Comparison of ENCODE assay signal across 15 cellular contexts in genomic region chr3:189944285-189945145, GRCh38.
DNase-seq lines count a peak whose midpoint lies in the region; ATAC-seq and TF ChIP-seq lines count a peak whose summit lies in the region.
"Had no signal": no experiment of that assay in that cellular context is flagged by ENCODE, and none has a peak within 500 bp of the region (broad histone marks: within the 10 kb centered on the region; RNA-seq: fewer than 3 reads in every experiment).

No MANE protein-coding gene starts in this region.

- DNase-seq in MCF 10A (ENCODE audit: unreplicated experiment) (peak; percentile 45), breast epithelium (ENCODE audit: low spot score in 2 of 2) (no peak), PC-9 (peak; percentile 88 to 99), hepatocyte (ENCODE audit: low spot score) (peak; percentile 20), upper lobe of right lung (no peak), COLO668 (lab: John Stamatoyannopoulos, UW; ENCODE audit: unreplicated experiment) (no peak)
- DNase-seq in effector CD4-positive, alpha-beta T cell = no peak
- DNase-seq in stimulated activated naive CD4-positive, alpha-beta T cell treated with Interleukin-2 at 50 U/mL for 16 hours (lab: John Stamatoyannopoulos, UW) = no peak
- DNase-seq: aorta, cortex of kidney, NCI-H2227 treated with DMSO at 0.1 percent for 48 hours, testis had no signal

- TF ChIP-seq CTCF in MCF 10A (IDR thresholded peaks at IDR 0.05; ENCODE audit: unreplicated experiment) = no peak
- no peak for TF ChIP-seq CTCF in breast epithelium (IDR thresholded peaks at IDR 0.05)
- TF ChIP-seq CTCF in PC-9 (conservative IDR thresholded peaks at IDR 0.05) = no peak
- TF ChIP-seq CTCF in hepatocyte (IDR thresholded peaks at IDR 0.05; ENCODE audit: poor library complexity) = no peak
- TF ChIP-seq CTCF in upper lobe of right lung (IDR thresholded peaks at IDR 0.05) = no peak

- TF ChIP-seq POLR2A in breast epithelium (IDR thresholded peaks at IDR 0.05) = no peak

- WGBS in hepatocyte (ENCODE audit: low lambda C conversion rate, missing lambda C conversion rate) = 82% methylated on average over 14 of the region's 14 CpGs

- H3K4me1 Mint-ChIP-seq in MCF 10A (ENCODE audit: insufficient read depth, unreplicated experiment) = peaks cover 37% of the 10 kb centered on the region

- peak overlapping the region; percentile 50 for H3K4me2 ChIP-seq in PC-9
- H3K4me2 ChIP-seq in hepatocyte = no peak overlapping the region

- TSS peak; percentile 56 for BruUV-seq in MCF 10A (replicated peaks; lab: Mats Ljungman, UMichigan)
- TSS peak; percentile 67 for BruUV-seq in PC-9 (replicated peaks; lab: Mats Ljungman, UMichigan)

- no peak overlapping the region for H3K4me3 Mint-ChIP-seq in MCF 10A (ENCODE audit: unreplicated experiment)
- H3K4me3 Mint-ChIP-seq: memory B cell had no signal

- H3K27ac Mint-ChIP-seq in MCF 10A (ENCODE audit: low read depth, unreplicated experiment) = peak overlapping the region; percentile 78
- H3K27ac Mint-ChIP-seq: memory B cell had no signal

- H3K4me1 ChIP-seq in breast epithelium (peaks cover 0 to 4% of the 10 kb centered on the region in 2 donors), PC-9 (replicated peaks; ENCODE audit: insufficient read depth) (peaks cover 63% of the 10 kb centered on the region), hepatocyte (ENCODE audit: insufficient read depth) (peaks cover 24% of the 10 kb centered on the region), upper lobe of right lung (no peaks in the 10 kb centered on the region)

- intact Hi-C loops in MCF 10A (cut with micrococcal nuclease) = loop anchor here (5.0 to 10.0 kb wide), 2 partner anchors 280 to 357 kb away; no protein-coding TSS in a partner anchor
- intact Hi-C loops in breast epithelium (cut with DNase I; ENCODE audit: low total_unique reads) = no loop called here
- intact Hi-C loops in PC-9 (cut with micrococcal nuclease; ENCODE audit: unreplicated experiment) = loop anchor here (1.0 to 10.0 kb wide), 9 partner anchors 102 to 990 kb away; no protein-coding TSS in a partner anchor
- intact Hi-C loops in upper lobe of right lung (cut with DNase I) = no loop called here

- H2AFZ ChIP-seq in PC-9 = peak overlapping the region; percentile 39
- H2AFZ ChIP-seq in hepatocyte = no peak overlapping the region

- H3F3A ChIP-seq in PC-9 (ENCODE audit: insufficient read depth, low read depth) = peaks cover 24% of the 10 kb centered on the region

- no peaks in the 10 kb centered on the region for H3K27me3 Mint-ChIP-seq in MCF 10A (ENCODE audit: insufficient read depth, unreplicated experiment)

- no peaks in the 10 kb centered on the region for H3K9me3 ChIP-seq in breast epithelium
- H3K9me3 ChIP-seq in PC-9 (ENCODE audit: insufficient read depth, low read depth) = peaks cover 62% of the 10 kb centered on the region
- no peaks in the 10 kb centered on the region for H3K9me3 ChIP-seq in hepatocyte (ENCODE audit: low read depth)
- H3K9me3 ChIP-seq in upper lobe of right lung = no peaks in the 10 kb centered on the region
- H3K9me3 ChIP-seq: neutrophil, testis had no signal

- H3K36me3 ChIP-seq in breast epithelium = no peaks in the 10 kb centered on the region
- H3K36me3 ChIP-seq in PC-9 (ENCODE audit: low read depth) = peaks cover 9% of the 10 kb centered on the region; the same call in 1 of the 2 replicates
- no peaks in the 10 kb centered on the region for H3K36me3 ChIP-seq in hepatocyte (replicated peaks; ENCODE audit: insufficient read depth, low read depth)
- H3K36me3 ChIP-seq in upper lobe of right lung = no peaks in the 10 kb centered on the region
- H3K36me3 ChIP-seq: neutrophil had no signal

- no peaks in the 10 kb centered on the region for H3K36me3 Mint-ChIP-seq in MCF 10A (ENCODE audit: insufficient read depth, unreplicated experiment)
- H3K36me3 Mint-ChIP-seq: memory B cell had no signal

- H4K20me1 ChIP-seq in PC-9 (ENCODE audit: insufficient read depth) (no peaks in the 10 kb centered on the region), hepatocyte (ENCODE audit: insufficient read depth, poor library complexity, severe bottlenecking) (no peaks in the 10 kb centered on the region)

- H3K27ac ChIP-seq in breast epithelium (peak overlapping the region in 1 of 2 donors; percentile 33), PC-9 (peak overlapping the region; percentile 93), hepatocyte (peak overlapping the region; percentile 74), upper lobe of right lung (no peak overlapping the region)
- H3K27ac ChIP-seq: neutrophil, testis had no signal

- peak; percentile 52 for ATAC-seq in upper lobe of right lung
- ATAC-seq: Panc1 had no signal

- H3K79me2 ChIP-seq in PC-9 (ENCODE audit: low read depth) (no peaks in the 10 kb centered on the region), hepatocyte (no peaks in the 10 kb centered on the region)

- H3K9me2 ChIP-seq in PC-9 (ENCODE audit: insufficient read depth) (no peaks in the 10 kb centered on the region), hepatocyte (replicated peaks; ENCODE audit: insufficient read depth) (no peaks in the 10 kb centered on the region)

- H3K9me3 Mint-ChIP-seq in MCF 10A (ENCODE audit: unreplicated experiment) = no peaks in the 10 kb centered on the region
- H3K9me3 Mint-ChIP-seq: memory B cell had no signal

- H3K4me3 ChIP-seq in breast epithelium (no peak overlapping the region), PC-9 (no peak overlapping the region), hepatocyte (no peak overlapping the region), upper lobe of right lung (no peak overlapping the region)
- H3K4me3 ChIP-seq: testis had no signal

- H3K27me3 ChIP-seq in breast epithelium (no peaks in the 10 kb centered on the region), PC-9 (ENCODE audit: insufficient read depth, low read depth) (no peaks in the 10 kb centered on the region), hepatocyte (no peaks in the 10 kb centered on the region), upper lobe of right lung (no peaks in the 10 kb centered on the region)
- H3K27me3 ChIP-seq: neutrophil, testis had no signal

- POLR2A ChIA-PET in MCF 10A (lab: Yijun Ruan, JAX) (interaction anchor here (0.6 to 2.1 kb wide), 8 partner anchors 35 to 640 kb away, joined by 3 to 13 read pairs (median 3); no protein-coding TSS in a partner anchor), PC-9 (lab: Charles Lee; ENCODE audit: unreplicated experiment) (interaction anchor here (0.5 to 1.3 kb wide), 12 partner anchors 29 to 640 kb away, joined by 3 to 21 read pairs (median 5); no protein-coding TSS in a partner anchor)

- CTCF ChIA-PET in MCF 10A (lab: Yijun Ruan, JAX) = interaction anchor here (0.7 to 1.2 kb wide), 3 partner anchors 112 to 677 kb away, joined by 3 to 5 read pairs (median 5); no protein-coding TSS in a partner anchor
- CTCF ChIA-PET in PC-9 (lab: Charles Lee) = interaction anchor here (0.5 to 1.0 kb wide), 4 partner anchors 100 to 1990 kb away, joined by 3 to 4 read pairs (median 3); no protein-coding TSS in a partner anchor

Comparison
In these comparisons a context has a peak if more than half of its experiments do, and no peak if none do; other contexts are left out.
1. DNase-seq: peak in MCF 10A (single experiment), PC-9 (2 of 2) and hepatocyte (single experiment); none in breast epithelium (0 of 2), upper lobe of right lung (single experiment), COLO668 (single experiment), effector CD4-positive, alpha-beta T cell (single experiment) and stimulated activated naive CD4-positive, alpha-beta T cell treated with Interleukin-2 at 50 U/mL for 16 hours (single experiment).
2. intact Hi-C loops: an anchor here in MCF 10A (5.0 to 10.0 kb wide) and PC-9 (1.0 to 10.0 kb wide); none called in breast epithelium and upper lobe of right lung.